Comparison of ENCODE assay signal across 1 cellular context in genomic region chr6:31971993-31972708, GRCh38.
TF ChIP-seq lines count a peak whose summit lies in the region.

DXO (minus strand) TSS chr6:31972138; CDS start chr6:31971675, 463 bp downstream.

TF ChIP-seq in HepG2, 621 proteins besides CTCF, POLR2A, EP300 and RAD21 (continued from another document and continues in another):
- TF ChIP-seq CREB3 (CRISPR knock-in tag; IDR thresholded peaks at IDR 0.05) (peak; percentile 39), MED1 (CRISPR knock-in tag; IDR thresholded peaks at IDR 0.05) (peak; percentile 80), ZNF317 (CRISPR knock-in tag; IDR thresholded peaks at IDR 0.05) (peak; percentile 74), ZNF839 (CRISPR knock-in tag; IDR thresholded peaks at IDR 0.05; ENCODE audit: borderline replicate concordance) (peak; percentile 94), PRPF4 (IDR thresholded peaks at IDR 0.05; ENCODE audit: low read depth, low read length, poor library complexity, severe bottlenecking) (no peak), CEBPB (IDR thresholded peaks at IDR 0.05; ENCODE audit: borderline replicate concordance, low read depth, low read length) (peak; percentile 99), FOSL2 (CRISPR knock-in tag; IDR thresholded peaks at IDR 0.05) (peak; percentile 57), ZNF510 (CRISPR knock-in tag; IDR thresholded peaks at IDR 0.05; ENCODE audit: low read depth) (peak; percentile 20; the same call in 1 of the 2 replicates), SKI (IDR thresholded peaks at IDR 0.05; ENCODE audit: partially characterized antibody) (peak; percentile 36), DPF2 (CRISPR knock-in tag; IDR thresholded peaks at IDR 0.05; ENCODE audit: borderline replicate concordance, low read depth) (no peak; the same call in 1 of the 2 replicates), PRDM15 (CRISPR knock-in tag; IDR thresholded peaks at IDR 0.05) (no peak), KDM2A (CRISPR knock-in tag; IDR thresholded peaks at IDR 0.05; ENCODE audit: borderline replicate concordance, low read depth) (peak; percentile 99), HMG20B (CRISPR knock-in tag; conservative IDR thresholded peaks at IDR 0.05) (no peak; the same call in 1 of the 2 replicates), REXO4 (CRISPR knock-in tag; IDR thresholded peaks at IDR 0.05; ENCODE audit: borderline replicate concordance) (no peak; the same call in 1 of the 2 replicates), ONECUT2 (CRISPR knock-in tag; IDR thresholded peaks at IDR 0.05) (no peak), TAF1 (CRISPR knock-in tag; IDR thresholded peaks at IDR 0.05) (peak; percentile 62; the same call in 1 of the 2 replicates), HMGA1 (CRISPR knock-in tag; conservative IDR thresholded peaks at IDR 0.05) (no peak), ZNF580 (CRISPR knock-in tag; IDR thresholded peaks at IDR 0.05; ENCODE audit: borderline replicate concordance, low read depth) (peak; percentile 88; the same call in 1 of the 2 replicates), XRCC5 (optimal IDR thresholded peaks at IDR 0.05; ENCODE audit: low read length) (peak; percentile 49), HIVEP1 (CRISPR knock-in tag; IDR thresholded peaks at IDR 0.05) (peak; percentile 94), CC2D1A (CRISPR knock-in tag; IDR thresholded peaks at IDR 0.05) (no peak), SNAPC2 (CRISPR knock-in tag; IDR thresholded peaks at IDR 0.05) (no peak; the same call in none of the 2 replicates), ATF2 (CRISPR knock-in tag; IDR thresholded peaks at IDR 0.05) (peak; percentile 97), PBX2 (CRISPR knock-in tag; IDR thresholded peaks at IDR 0.05) (peak; percentile 34), HNRNPH1 (optimal IDR thresholded peaks at IDR 0.05; ENCODE audit: low read depth, low read length) (no peak), SAFB2 (CRISPR knock-in tag; IDR thresholded peaks at IDR 0.05; ENCODE audit: borderline replicate concordance, low read depth) (peak; percentile 9; the same call in 1 of the 2 replicates), IRF9 (CRISPR knock-in tag; IDR thresholded peaks at IDR 0.05; ENCODE audit: borderline replicate concordance) (peak; percentile 78), KLF15 (CRISPR knock-in tag; IDR thresholded peaks at IDR 0.05; ENCODE audit: borderline replicate concordance) (peak; percentile 62; the same call in 1 of the 2 replicates), ATF5 (CRISPR knock-in tag; IDR thresholded peaks at IDR 0.05; ENCODE audit: low read depth) (peak; percentile 80; the same call in 1 of the 2 replicates), ZNF329 (CRISPR knock-in tag; IDR thresholded peaks at IDR 0.05; ENCODE audit: low read depth) (peak; percentile 75), GLMP (CRISPR knock-in tag; IDR thresholded peaks at IDR 0.05; ENCODE audit: borderline replicate concordance) (no peak; the same call in 1 of the 2 replicates), FOSL1 (CRISPR knock-in tag; IDR thresholded peaks at IDR 0.05; ENCODE audit: borderline replicate concordance) (no peak), MYPOP (CRISPR knock-in tag; IDR thresholded peaks at IDR 0.05) (peak; percentile 91), ZNF503 (CRISPR knock-in tag; IDR thresholded peaks at IDR 0.05) (peak; percentile 60; the same call in 1 of the 2 replicates), ZNF781 (CRISPR knock-in tag; IDR thresholded peaks at IDR 0.05; ENCODE audit: borderline replicate concordance, not compliant biosample characterization) (no peak), ZNF768 (CRISPR knock-in tag; IDR thresholded peaks at IDR 0.05) (peak; percentile 56; the same call in 1 of the 2 replicates), ZNF550 (CRISPR knock-in tag; IDR thresholded peaks at IDR 0.05; ENCODE audit: borderline replicate concordance) (0 out of 2 replicates have a peak, but pooled peaks have one; percentile 85), HDAC6 (IDR thresholded peaks at IDR 0.05; ENCODE audit: low read depth, low read length) (no peak), NFAT5 (CRISPR knock-in tag; IDR thresholded peaks at IDR 0.05) (no peak), ZBTB20 (CRISPR knock-in tag; IDR thresholded peaks at IDR 0.05; ENCODE audit: borderline replicate concordance, low read depth) (no peak), NPAS2 (CRISPR knock-in tag; IDR thresholded peaks at IDR 0.05; ENCODE audit: borderline replicate concordance) (no peak), ZNF138 (CRISPR knock-in tag; IDR thresholded peaks at IDR 0.05; ENCODE audit: low read depth) (no peak), NR3C1 (CRISPR knock-in tag; IDR thresholded peaks at IDR 0.05) (no peak)
